23 cellular contexts compared by ENCODE assay signal in genomic region chr12:89305373-89305772, GRCh38.
"Had no signal": no experiment of that assay in that cellular context is flagged by ENCODE, and none has a peak within 500 bp of the region (broad histone marks: within the 10 kb centered on the region; RNA-seq: fewer than 3 reads in every experiment).

No MANE protein-coding gene starts in this region.

- H3K27ac ChIP-seq: esophagus squamous epithelium, hepatocyte, left ventricle myocardium inferior, right atrium auricular region, skin epidermis, tibial nerve, vagina had no signal

- DNase-seq: activated CD4-positive, alpha-beta T cell treated with anti-CD3 and anti-CD28 coated beads for 48 hours; activated CD8-positive, alpha-beta memory T cell treated with anti-CD3 and anti-CD28 coated beads, Interleukin-2, amount 50 U/mL, for 48 hours; activated gamma-delta T cell; activated T-cell treated with anti-CD3 and anti-CD28 coated beads, Interleukin-2, amount 50 U/mL, for 72 hours; central memory CD4-positive, alpha-beta T cell; cortex of kidney; effector CD4-positive, alpha-beta T cell; esophagus squamous epithelium; left ventricle myocardium inferior; mucosa of descending colon; naive thymus-derived CD4-positive, alpha-beta T cell; stimulated activated CD4-positive, alpha-beta T cell treated with anti-CD3 and anti-CD28 coated beads, Interleukin-15, amount 100 ng/mL, for 24 hours; stimulated activated CD4-positive, alpha-beta T cell treated with anti-CD3 and anti-CD28 coated beads, Interleukin-4, amount 100 ng/mL, for 1 hour; stimulated activated naive B cell treated with anti-CD40 and anti-IgM and Interleukin-4, amounts not matched to agents 10 μg/mL and 1 μg/mL and 100 μg/mL, for 72 hours had no signal

- H3K79me2 ChIP-seq: hepatocyte had no signal

- H3K36me3 ChIP-seq: esophagus squamous epithelium, left ventricle myocardium inferior, right atrium auricular region, tibial nerve, vagina had no signal

- ATAC-seq: activated naive CD4-positive, alpha-beta T cell treated with anti-CD3 and anti-CD28 coated beads, Interleukin-2, amount 50 U/mL, for 72 hours; activated T-cell treated with anti-CD3 and anti-CD28 coated beads, Interleukin-2, amount 50 U/mL, for 72 hours; mucosa of descending colon; naive thymus-derived CD4-positive, alpha-beta T cell; stimulated activated naive B cell treated with anti-CD40 and anti-IgM and Interleukin-4, amounts not matched to agents 10 μg/mL and 1 μg/mL and 100 μg/mL, for 72 hours; WTC11 had no signal

- H3K4me3 ChIP-seq: esophagus squamous epithelium, hepatocyte, left ventricle myocardium inferior, mucosa of descending colon, right atrium auricular region, skin epidermis, tibial nerve, vagina had no signal

- H3K27me3 ChIP-seq: esophagus squamous epithelium, hepatocyte, right atrium auricular region, tibial nerve, vagina had no signal

- H2AFZ ChIP-seq: hepatocyte had no signal

- H3K4me1 ChIP-seq: esophagus squamous epithelium, left ventricle myocardium inferior, right atrium auricular region, tibial nerve, vagina had no signal

- H3K4me2 ChIP-seq: hepatocyte had no signal

- FAIRE-seq: endothelial cell of umbilical vein, keratinocyte had no signal

- H3K9me3 ChIP-seq: esophagus squamous epithelium, left ventricle myocardium inferior, mucosa of descending colon, right atrium auricular region, tibial nerve, vagina had no signal
